8 cellular contexts compared by ENCODE assay signal in the genomic region with DNA sequence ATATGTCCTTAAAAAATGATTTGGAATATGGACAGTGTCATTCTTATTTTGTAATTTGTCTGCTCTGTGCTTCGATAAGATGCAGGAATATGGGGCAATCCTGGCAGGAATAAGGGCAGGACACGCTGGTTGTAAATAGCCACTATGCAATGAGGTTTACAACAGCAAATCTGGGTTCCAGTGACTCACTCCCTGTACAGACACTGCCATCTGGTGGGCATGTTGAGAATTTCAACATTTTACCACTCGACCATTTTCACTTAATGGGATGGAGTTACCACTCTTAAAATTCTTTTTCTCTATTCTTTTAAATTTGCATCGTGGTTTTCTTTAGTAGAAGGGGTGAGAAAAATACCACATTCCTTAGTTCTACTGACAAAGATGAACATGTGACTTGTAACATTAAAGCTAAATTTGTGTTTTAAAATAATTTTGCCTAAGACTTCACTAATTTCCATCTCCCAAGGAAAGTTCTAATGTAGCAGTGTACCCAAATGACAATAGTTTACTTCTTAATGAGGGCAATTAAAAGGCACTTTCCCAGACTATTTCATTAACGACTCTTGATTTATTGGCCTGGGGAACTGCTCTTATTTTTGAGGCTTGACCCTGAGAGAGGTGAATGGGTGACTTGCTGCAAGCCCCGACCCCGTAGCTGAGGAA.
DNase-seq lines count a peak whose midpoint lies in the region; ATAC-seq and TF ChIP-seq lines count a peak whose summit lies in the region.

No MANE protein-coding gene starts in this region.

- H3K9me3 ChIP-seq in Panc1 (ENCODE audit: control insufficient read depth, insufficient read depth, low read depth, low read length): no peaks in the 10 kb centered on the region
- H3K9me3 ChIP-seq in prostate gland: no peaks in the 10 kb centered on the region

- H3K27me3 ChIP-seq in KMS-11 (ENCODE audit: insufficient read depth, low read depth): no peaks in the 10 kb centered on the region
- H3K27me3 ChIP-seq in Panc1 (ENCODE audit: control insufficient read depth, insufficient read depth, low read length): no peaks in the 10 kb centered on the region
- H3K27me3 ChIP-seq in prostate gland (replicated peaks; ENCODE audit: insufficient read depth): no peaks in the 10 kb centered on the region

- H3K9ac ChIP-seq in KMS-11: no peak overlapping the region

- POLR2A ChIA-PET in Panc1 (lab: Charles Lee): no interaction called here

- intact Hi-C loops in Panc1 (cut with micrococcal nuclease; ENCODE audit: unreplicated experiment) (loop anchor here (5.0 to 10.0 kb wide), 4 partner anchors 248 to 1891 kb away; a partner anchor contains a TSS), prostate gland (cut with DNase I) (loop anchor here (10.0 kb wide), 2 partner anchors 171 to 641 kb away; a partner anchor contains a TSS)

- BruUV-seq in Panc1 (replicated peaks; lab: Mats Ljungman, UMichigan): no TSS peak

- H3K4me3 ChIP-seq in KMS-11 (IDR thresholded peaks at IDR 0.05; ENCODE audit: insufficient read depth, low read depth, low read length) (no peak overlapping the region), Panc1 (ENCODE audit: low read depth in 2 of 2, low read length in 2 of 2) (no peak overlapping the region), prostate gland (no peak overlapping the region)

- ATAC-seq in GM21529 (IDR thresholded peaks at IDR 0.05; ENCODE audit: unreplicated experiment) (peak; percentile 82), Panc1 (peak; percentile 68)

- H3K4me1 ChIP-seq in KMS-11 (ENCODE audit: low read depth, poor library complexity, severe bottlenecking): peaks cover 8% of the 10 kb centered on the region
- no peaks in the 10 kb centered on the region for H3K4me1 ChIP-seq in Panc1 (ENCODE audit: control insufficient read depth, insufficient read depth, low read length)
- no peaks in the 10 kb centered on the region for H3K4me1 ChIP-seq in prostate gland (replicated peaks)

- H3K36me3 ChIP-seq in KMS-11 (ENCODE audit: insufficient read depth) (no peaks in the 10 kb centered on the region), Panc1 (ENCODE audit: control insufficient read depth, insufficient read depth, low read length) (no peaks in the 10 kb centered on the region), prostate gland (no peaks in the 10 kb centered on the region)

- peak; percentile 97 for TF ChIP-seq CTCF in KMS-11 (conservative IDR thresholded peaks at IDR 0.05; ENCODE audit: low read depth, low read length)
- TF ChIP-seq CTCF in Panc1 (IDR thresholded peaks at IDR 0.05): peak; percentile 85
- peak; percentile 75 to 85 (median 78) for TF ChIP-seq CTCF in prostate gland (IDR thresholded peaks at IDR 0.05)

- in situ Hi-C loops in Panc1 (cut with HindIII; ENCODE audit: low pct_unique_long_range_greater_than_20kb, low sequenced_read_pairs): no loop called here

- no peak overlapping the region for H3K4me2 ChIP-seq in KMS-11

- TF ChIP-seq POLR2A in prostate gland (IDR thresholded peaks at IDR 0.05): no peak

- no peak overlapping the region for H2AFZ ChIP-seq in KMS-11 (ENCODE audit: low read depth)

- no peaks in the 10 kb centered on the region for H4K20me1 ChIP-seq in KMS-11 (ENCODE audit: insufficient read depth)

- H3K79me2 ChIP-seq in KMS-11 (ENCODE audit: insufficient read depth, low read depth): no peaks in the 10 kb centered on the region

- peak; percentile 76 for DNase-seq in Daoy (ENCODE audit: low read depth)
- DNase-seq in Panc1 (ENCODE audit: low read depth, low spot score): peak; percentile 46
- DNase-seq in activated gamma-delta T cell treated with anti-CD3 and anti-CD28 coated beads, Interleukin-2, amount 50 U/mL, for 16 hours (ENCODE audit: low read depth): peak; percentile 39
- peak; percentile 47 for DNase-seq in germinal center (ENCODE audit: low spot score)
- peak; percentile 46 for DNase-seq in prostate gland (ENCODE audit: low spot score)
- no peak for DNase-seq in cortex of kidney (lab: John Stamatoyannopoulos, UW)

- 34% methylated on average over 7 of the region's 7 CpGs for WGBS in prostate gland

- CTCF ChIA-PET in Panc1 (lab: Charles Lee): no interaction called here

- H3K27ac ChIP-seq in KMS-11 (no peak overlapping the region), Panc1 (ENCODE audit: low read length) (no peak overlapping the region), prostate gland (no peak overlapping the region)
